In the genomic region with DNA sequence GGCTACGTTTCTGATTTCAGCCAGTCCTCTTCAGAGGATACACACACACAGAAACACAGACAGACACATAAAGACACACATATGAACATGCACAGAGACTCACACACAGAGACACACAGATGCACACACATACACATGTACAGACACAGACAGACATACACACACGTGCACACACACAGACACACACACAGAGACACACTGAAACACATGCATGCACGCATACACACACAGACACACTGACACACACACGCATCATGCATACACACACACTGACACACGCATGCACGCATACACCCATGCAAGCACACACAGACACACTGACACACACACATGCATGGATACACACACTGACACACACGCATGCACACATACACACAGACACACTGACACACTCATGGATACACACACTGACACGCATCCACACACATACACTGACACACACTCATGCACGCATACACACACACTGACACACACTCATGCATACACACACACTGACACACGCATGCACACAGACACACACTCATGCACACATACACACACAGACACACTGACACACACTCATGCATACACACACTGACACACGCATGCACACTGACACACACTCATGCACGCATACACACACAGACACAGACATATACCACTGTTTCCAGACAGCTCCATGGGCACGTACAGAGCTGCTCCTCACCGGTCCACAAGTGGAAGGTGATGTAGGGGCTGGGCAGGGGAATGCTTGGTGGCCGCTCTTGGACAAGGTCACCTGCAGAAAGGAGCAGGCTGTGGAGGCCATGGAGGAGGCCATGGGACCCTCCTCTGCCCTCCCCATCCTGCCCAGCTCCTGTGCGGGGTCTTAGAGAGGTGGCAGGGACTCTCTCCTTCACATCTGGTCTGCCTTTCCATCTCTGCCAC, we compare ENCODE assay signal across 2 cellular contexts.
TF ChIP-seq lines count a peak whose summit lies in the region.

No MANE protein-coding gene starts in this region.

TF ChIP-seq in GM12891, 5 proteins besides CTCF, POLR2A, EP300 and RAD21:
- TF ChIP-seq TAF1 (IDR thresholded peaks at IDR 0.05; ENCODE audit: low read depth, low read length) (no peak), SPI1 (IDR thresholded peaks at IDR 0.05; ENCODE audit: low read depth, low read length) (no peak), POU2F2 (IDR thresholded peaks at IDR 0.05; ENCODE audit: low read depth, low read length) (peak; percentile 8), POLR2AphosphoS5 (IDR thresholded peaks at IDR 0.05; ENCODE audit: low read depth, low read length) (peak; percentile 92), PAX5 (IDR thresholded peaks at IDR 0.05; ENCODE audit: insufficient read depth, low read length, severe bottlenecking) (no peak)

TF ChIP-seq in K562, 482 proteins besides CTCF, POLR2A, EP300 and RAD21:
- TF ChIP-seq E2F6 (IDR thresholded peaks at IDR 0.05; ENCODE audit: borderline replicate concordance in 1 of 2, extremely low read depth in 1 of 2, insufficient read depth in 1 of 2, insufficient read length in 1 of 2, low read depth in 1 of 2, low read length in 1 of 2, poor library complexity in 1 of 2, severe bottlenecking in 1 of 2): no peak
- TF ChIP-seq MYNN (IDR thresholded peaks at IDR 0.05): peak; percentile 77; the same call in 1 of the 2 replicates
- no peak for TF ChIP-seq MYNN (CRISPR knock-in tag; IDR thresholded peaks at IDR 0.05)
- TF ChIP-seq ZBTB43 (CRISPR knock-in tag; IDR thresholded peaks at IDR 0.05): peak; percentile 97
